In genomic region chr13:90020536-90020935, GRCh38 we compare ENCODE assay signal across 28 cellular contexts.
"Had no signal": no experiment of that assay in that cellular context is flagged by ENCODE, and none has a peak within 500 bp of the region (broad histone marks: within the 10 kb centered on the region; RNA-seq: fewer than 3 reads in every experiment).

No MANE protein-coding gene starts in this region.

- H3K9ac ChIP-seq: parathyroid adenoma had no signal

- ATAC-seq: naive thymus-derived CD4-positive, alpha-beta T cell; natural killer cell; psoas muscle; right cardiac atrium; right lobe of liver; stimulated activated effector memory CD8-positive, alpha-beta T cell treated with anti-CD3 and anti-CD28 coated beads, Interleukin-12 subunit alpha, Interleukin-12 subunit beta, amount 100 ng/mL, for 72 hours; stimulated activated naive B cell treated with anti-CD40 and anti-IgM and Interleukin-4, amounts not matched to agents 10 μg/mL and 1 μg/mL and 100 μg/mL, for 72 hours had no signal

- H3K27me3 Mint-ChIP-seq: naive thymus-derived CD4-positive, alpha-beta T cell; progenitor cell of endocrine pancreas; stimulated activated naive B cell treated with anti-CD40 and anti-IgM and Interleukin-4, amounts not matched to agents 10 μg/mL and 1 μg/mL and 100 μg/mL, for 72 hours; stimulated activated naive CD8-positive, alpha-beta T cell treated with anti-CD3 and anti-CD28 coated beads, Interleukin-15, Interleukin-2, amounts not matched to agents 100 ng/mL and 50 ng/mL, for 24 hours had no signal

- H3K79me2 ChIP-seq: parathyroid adenoma had no signal

- H3K27ac Mint-ChIP-seq: naive thymus-derived CD4-positive, alpha-beta T cell; natural killer cell; nephron; progenitor cell of endocrine pancreas; stimulated activated effector memory CD8-positive, alpha-beta T cell treated with anti-CD3 and anti-CD28 coated beads, Interleukin-12 subunit alpha, Interleukin-12 subunit beta, amount 100 ng/mL, for 72 hours; stimulated activated naive B cell treated with anti-CD40 and anti-IgM and Interleukin-4, amounts not matched to agents 10 μg/mL and 1 μg/mL and 100 μg/mL, for 72 hours; stimulated activated naive CD8-positive, alpha-beta T cell treated with anti-CD3 and anti-CD28 coated beads, Interleukin-15, Interleukin-2, amounts not matched to agents 100 ng/mL and 50 ng/mL, for 24 hours had no signal

- H3K9me3 ChIP-seq: ovary, psoas muscle, right lobe of liver, sigmoid colon, thoracic aorta, thyroid gland, tibial nerve, upper lobe of left lung, vagina had no signal

- H3K4me1 ChIP-seq: parathyroid adenoma, psoas muscle, right lobe of liver, sigmoid colon, stomach, thyroid gland, tibial nerve, upper lobe of left lung, vagina had no signal

- H3K36me3 Mint-ChIP-seq: naive thymus-derived CD4-positive, alpha-beta T cell; natural killer cell; stimulated activated effector memory CD8-positive, alpha-beta T cell treated with anti-CD3 and anti-CD28 coated beads, Interleukin-12 subunit alpha, Interleukin-12 subunit beta, amount 100 ng/mL, for 72 hours; stimulated activated naive B cell treated with anti-CD40 and anti-IgM and Interleukin-4, amounts not matched to agents 10 μg/mL and 1 μg/mL and 100 μg/mL, for 72 hours had no signal

- H3K27ac ChIP-seq: ovary, parathyroid adenoma, psoas muscle, right lobe of liver, sigmoid colon, stomach, thoracic aorta, thyroid gland, tibial nerve, upper lobe of left lung, vagina had no signal

- H3K4me3 ChIP-seq: ovary, psoas muscle, right lobe of liver, sigmoid colon, stomach, thoracic aorta, thyroid gland, tibial nerve, upper lobe of left lung, vagina had no signal

- H3K36me3 ChIP-seq: ovary, right lobe of liver, sigmoid colon, stomach, thoracic aorta, thyroid gland, tibial nerve, upper lobe of left lung, vagina had no signal

- H3K27me3 ChIP-seq: ovary, right lobe of liver, sigmoid colon, stomach, thyroid gland, tibial nerve, upper lobe of left lung, vagina had no signal

- DNase-seq: naive thymus-derived CD4-positive, alpha-beta T cell; natural killer cell; occipital lobe; ovary; posterior cingulate gyrus; psoas muscle; right cardiac atrium; right lobe of liver; sigmoid colon; small intestine; stimulated activated CD4-positive, alpha-beta T cell treated with anti-CD3 and anti-CD28 coated beads, Interleukin-15, amount 100 ng/mL, for 24 hours; stimulated activated CD4-positive, alpha-beta T cell treated with anti-CD3 and anti-CD28 coated beads, Interleukin-2, amount 100 ng/mL, for 24 hours; stimulated activated CD4-positive, alpha-beta T cell treated with anti-CD3 and anti-CD28 coated beads, Interleukin-2, amount 100 ng/mL, for 48 hours; stimulated activated CD4-positive, alpha-beta T cell treated with anti-CD3 and anti-CD28 coated beads, Interleukin-4, amount 100 ng/mL, for 24 hours; stimulated activated naive B cell treated with anti-CD40 and anti-IgM and Interleukin-4, amounts not matched to agents 10 μg/mL and 1 μg/mL and 100 μg/mL, for 72 hours; stimulated activated naive CD4-positive, alpha-beta T cell treated with Interleukin-2 at 50 U/mL for 16 hours; stomach; thyroid gland; trophoblast cell; upper lobe of left lung had no signal

- H3K4me1 Mint-ChIP-seq: naive thymus-derived CD4-positive, alpha-beta T cell; natural killer cell; nephron; stimulated activated effector memory CD8-positive, alpha-beta T cell treated with anti-CD3 and anti-CD28 coated beads, Interleukin-12 subunit alpha, Interleukin-12 subunit beta, amount 100 ng/mL, for 72 hours; stimulated activated naive B cell treated with anti-CD40 and anti-IgM and Interleukin-4, amounts not matched to agents 10 μg/mL and 1 μg/mL and 100 μg/mL, for 72 hours had no signal

- H3K9me3 Mint-ChIP-seq: stimulated activated naive CD8-positive, alpha-beta T cell treated with anti-CD3 and anti-CD28 coated beads, Interleukin-15, Interleukin-2, amounts not matched to agents 100 ng/mL and 50 ng/mL, for 24 hours had no signal

- H2AFZ ChIP-seq: parathyroid adenoma had no signal

- H3K4me3 Mint-ChIP-seq: naive thymus-derived CD4-positive, alpha-beta T cell; natural killer cell; nephron; stimulated activated effector memory CD8-positive, alpha-beta T cell treated with anti-CD3 and anti-CD28 coated beads, Interleukin-12 subunit alpha, Interleukin-12 subunit beta, amount 100 ng/mL, for 72 hours; stimulated activated naive B cell treated with anti-CD40 and anti-IgM and Interleukin-4, amounts not matched to agents 10 μg/mL and 1 μg/mL and 100 μg/mL, for 72 hours; stimulated activated naive CD8-positive, alpha-beta T cell treated with anti-CD3 and anti-CD28 coated beads, Interleukin-15, Interleukin-2, amounts not matched to agents 100 ng/mL and 50 ng/mL, for 24 hours had no signal
